In genomic region chr4:7862561-7863200, GRCh38 we compare ENCODE assay signal across 2 cellular contexts.
TF ChIP-seq lines count a peak whose summit lies in the region.

No MANE protein-coding gene starts in this region.

TF ChIP-seq in IMR-90, 13 proteins besides CTCF, POLR2A, EP300 and RAD21:
- TF ChIP-seq FOS (IDR thresholded peaks at IDR 0.05; ENCODE audit: low read depth, low read length) (no peak), RCOR1 (IDR thresholded peaks at IDR 0.05; ENCODE audit: insufficient replicate concordance, low read length) (no peak), RFX5 (IDR thresholded peaks at IDR 0.05; ENCODE audit: low read depth, low read length) (no peak)
- TF ChIP-seq, protein P1, sequence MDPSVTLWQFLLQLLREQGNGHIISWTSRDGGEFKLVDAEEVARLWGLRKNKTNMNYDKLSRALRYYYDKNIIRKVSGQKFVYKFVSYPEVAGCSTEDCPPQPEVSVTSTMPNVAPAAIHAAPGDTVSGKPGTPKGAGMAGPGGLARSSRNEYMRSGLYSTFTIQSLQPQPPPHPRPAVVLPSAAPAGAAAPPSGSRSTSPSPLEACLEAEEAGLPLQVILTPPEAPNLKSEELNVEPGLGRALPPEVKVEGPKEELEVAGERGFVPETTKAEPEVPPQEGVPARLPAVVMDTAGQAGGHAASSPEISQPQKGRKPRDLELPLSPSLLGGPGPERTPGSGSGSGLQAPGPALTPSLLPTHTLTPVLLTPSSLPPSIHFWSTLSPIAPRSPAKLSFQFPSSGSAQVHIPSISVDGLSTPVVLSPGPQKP (IDR thresholded peaks at IDR 0.05; ENCODE audit: borderline replicate concordance, low read depth, low read length): no peak

TF ChIP-seq in endothelial cell of umbilical vein, 7 proteins besides CTCF, POLR2A, EP300 and RAD21:
- TF ChIP-seq EZH2 (IDR thresholded peaks at IDR 0.05; ENCODE audit: borderline replicate concordance, low read depth, low read length, severe bottlenecking): no peak
- no peak for TF ChIP-seq POLR2AphosphoS5 (IDR thresholded peaks at IDR 0.05; ENCODE audit: insufficient read depth, low read depth, low read length)
- TF ChIP-seq MYC (IDR thresholded peaks at IDR 0.05; ENCODE audit: low read depth, low read length): no peak
- TF ChIP-seq JUN (IDR thresholded peaks at IDR 0.05; ENCODE audit: borderline replicate concordance, insufficient read depth, insufficient read length, low read depth): no peak
- TF ChIP-seq FOS (IDR thresholded peaks at IDR 0.05; ENCODE audit: borderline replicate concordance, insufficient read depth, low read length): no peak
- no peak for TF ChIP-seq GATA2 (IDR thresholded peaks at IDR 0.05; ENCODE audit: insufficient read depth, insufficient read length, low read depth, low read length)
- TF ChIP-seq, protein P2, sequence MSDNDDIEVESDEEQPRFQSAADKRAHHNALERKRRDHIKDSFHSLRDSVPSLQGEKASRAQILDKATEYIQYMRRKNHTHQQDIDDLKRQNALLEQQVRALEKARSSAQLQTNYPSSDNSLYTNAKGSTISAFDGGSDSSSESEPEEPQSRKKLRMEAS (IDR thresholded peaks at IDR 0.05; ENCODE audit: insufficient read depth, insufficient read length): no peak
